Comparison of ENCODE assay signal across 17 cellular contexts in the genomic region with DNA sequence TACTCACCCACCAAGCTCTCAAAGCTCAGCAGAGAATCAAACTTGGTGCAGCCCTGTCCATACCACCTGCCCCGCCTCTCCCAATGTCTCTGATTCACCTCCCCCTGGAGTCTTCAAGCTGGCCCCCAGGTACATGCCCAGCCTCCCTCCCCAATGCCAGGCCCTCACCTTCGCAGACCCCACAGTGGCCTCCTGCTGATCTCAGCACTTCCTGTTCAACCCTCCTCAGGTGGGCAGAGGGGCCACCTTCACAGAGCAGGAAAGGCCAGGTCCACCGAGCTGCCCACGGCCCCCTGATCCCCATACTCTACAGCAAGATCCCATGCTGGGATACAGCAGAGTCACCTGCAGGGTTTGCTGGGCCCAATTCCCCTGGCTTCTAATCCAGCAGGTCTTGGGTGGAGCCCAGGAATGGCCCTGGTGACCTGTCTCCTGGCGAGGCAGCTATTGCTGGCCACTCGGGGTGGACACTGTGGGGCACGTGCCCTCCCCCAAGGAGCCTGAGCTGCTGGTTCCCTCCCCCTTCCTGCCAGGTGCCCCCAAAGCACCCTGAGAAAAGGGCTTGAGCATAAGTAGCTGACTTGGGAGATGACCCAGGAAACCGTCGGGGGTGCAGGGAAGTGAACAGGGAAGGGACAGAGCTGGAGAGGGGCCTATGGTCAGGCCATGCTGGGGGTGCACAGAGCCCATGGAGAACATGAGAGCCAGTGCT.
"Had no signal": no experiment of that assay in that cellular context is flagged by ENCODE, and none has a peak within 500 bp of the region (broad histone marks: within the 10 kb centered on the region; RNA-seq: fewer than 3 reads in every experiment).

No MANE protein-coding gene starts in this region.

- DNase-seq: activated B cell treated with CpG ODN at 0.5 μM for 24 hours; activated CD4-positive, alpha-beta T cell treated with anti-CD3 and anti-CD28 coated beads, Interleukin-2, amount 10 ng/mL, durations not matched to agents 24 days and 14 days; activated CD8-positive, alpha-beta T cell treated with anti-CD3 and anti-CD28 coated beads, Interleukin-2, amount 10 ng/mL, durations not matched to agents 7 days and 5 days; activated naive CD4-positive, alpha-beta T cell treated with anti-CD3 and anti-CD28 coated beads for 36 hours; activated naive CD8-positive, alpha-beta T cell treated with anti-CD3 and anti-CD28 coated beads, Interleukin-2, amount 50 U/mL, for 24 hours; dermis blood vessel endothelial cell; erythroblast; heart right ventricle; occipital lobe; stimulated activated CD4-positive, alpha-beta T cell treated with anti-CD3 and anti-CD28 coated beads, Interleukin-4, amount 100 ng/mL, for 1 hour; stimulated activated naive CD8-positive, alpha-beta T cell treated with anti-CD3 and anti-CD28 coated beads, Interleukin-15, Interleukin-2, amounts not matched to agents 100 U/mL and 50 U/mL, for 24 hours; SW 1271; trophoblast cell had no signal

- H3K4me1 Mint-ChIP-seq: activated B cell treated with CpG ODN at 0.5 μM for 24 hours; activated CD4-positive, alpha-beta T cell treated with anti-CD3 and anti-CD28 coated beads, Interleukin-2, amount 10 ng/mL, durations not matched to agents 24 days and 14 days; memory B cell had no signal

- H3K27ac Mint-ChIP-seq: activated B cell treated with CpG ODN at 0.5 μM for 24 hours; activated CD4-positive, alpha-beta T cell treated with anti-CD3 and anti-CD28 coated beads, Interleukin-2, amount 10 ng/mL, durations not matched to agents 24 days and 14 days; activated CD8-positive, alpha-beta T cell treated with anti-CD3 and anti-CD28 coated beads, Interleukin-2, amount 10 ng/mL, durations not matched to agents 7 days and 5 days; activated naive CD4-positive, alpha-beta T cell treated with anti-CD3 and anti-CD28 coated beads for 36 hours; activated naive CD8-positive, alpha-beta T cell treated with anti-CD3 and anti-CD28 coated beads, Interleukin-2, amount 50 U/mL, for 24 hours; activated T-helper 2 cell treated with anti-CD3 and anti-CD28 coated beads, Interferon-gamma antibody, Interleukin-2, Interleukin-4, amounts not matched to agents 10 μg/mL and 5 μg/mL and 100 μg/mL, durations not matched to agents 14 hours and 24 hours and 36 hours; memory B cell; nephron had no signal

- ATAC-seq: activated CD8-positive, alpha-beta T cell treated with anti-CD3 and anti-CD28 coated beads, Interleukin-2, amount 10 ng/mL, durations not matched to agents 7 days and 5 days; activated naive CD8-positive, alpha-beta T cell treated with anti-CD3 and anti-CD28 coated beads, Interleukin-2, amount 50 U/mL, for 24 hours; gastroesophageal sphincter; stimulated activated naive CD8-positive, alpha-beta T cell treated with anti-CD3 and anti-CD28 coated beads, Interleukin-15, Interleukin-2, amounts not matched to agents 100 U/mL and 50 U/mL, for 24 hours had no signal

- H3K9me3 Mint-ChIP-seq: activated B cell treated with CpG ODN at 0.5 μM for 24 hours; activated CD4-positive, alpha-beta T cell treated with anti-CD3 and anti-CD28 coated beads, Interleukin-2, amount 10 ng/mL, durations not matched to agents 24 days and 14 days; activated naive CD4-positive, alpha-beta T cell treated with anti-CD3 and anti-CD28 coated beads for 36 hours; activated naive CD8-positive, alpha-beta T cell treated with anti-CD3 and anti-CD28 coated beads, Interleukin-2, amount 50 U/mL, for 24 hours; activated T-helper 2 cell treated with anti-CD3 and anti-CD28 coated beads, Interferon-gamma antibody, Interleukin-2, Interleukin-4, amounts not matched to agents 10 μg/mL and 5 μg/mL and 100 μg/mL, durations not matched to agents 14 hours and 24 hours and 36 hours; memory B cell; nephron had no signal

- H3K4me3 Mint-ChIP-seq: activated B cell treated with CpG ODN at 0.5 μM for 24 hours; activated CD4-positive, alpha-beta T cell treated with anti-CD3 and anti-CD28 coated beads, Interleukin-2, amount 10 ng/mL, durations not matched to agents 24 days and 14 days; activated CD8-positive, alpha-beta T cell treated with anti-CD3 and anti-CD28 coated beads, Interleukin-2, amount 10 ng/mL, durations not matched to agents 7 days and 5 days; activated naive CD4-positive, alpha-beta T cell treated with anti-CD3 and anti-CD28 coated beads for 36 hours; activated naive CD8-positive, alpha-beta T cell treated with anti-CD3 and anti-CD28 coated beads, Interleukin-2, amount 50 U/mL, for 24 hours; memory B cell; nephron had no signal

- H3K36me3 Mint-ChIP-seq: memory B cell had no signal
